Comparison of ENCODE assay signal across 10 cellular contexts in the genomic region with DNA sequence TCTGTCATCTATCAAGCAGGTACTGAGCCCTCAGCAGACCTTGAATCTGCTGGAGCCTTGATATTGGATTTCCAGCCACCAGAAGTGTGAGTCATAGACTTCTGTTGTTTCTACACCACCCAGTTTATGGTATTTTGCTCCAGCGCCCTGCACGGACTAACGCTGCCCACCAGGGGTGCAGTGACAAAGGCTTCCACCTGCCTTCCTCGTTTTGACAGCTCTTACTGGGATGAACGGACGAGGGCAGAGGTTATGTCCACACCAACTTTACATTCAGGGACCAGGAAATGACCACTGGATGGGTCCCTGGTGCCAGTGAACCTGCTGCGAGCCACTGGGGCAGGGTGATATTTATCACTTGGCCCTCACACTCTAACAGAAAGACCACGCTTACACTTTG.
DNase-seq lines count a peak whose midpoint lies in the region; ATAC-seq and TF ChIP-seq lines count a peak whose summit lies in the region.
"Had no signal": no experiment of that assay in that cellular context is flagged by ENCODE, and none has a peak within 500 bp of the region (broad histone marks: within the 10 kb centered on the region; RNA-seq: fewer than 3 reads in every experiment).

No MANE protein-coding gene starts in this region.

- peak; percentile 38 for TF ChIP-seq CTCF in brain microvascular endothelial cell (IDR thresholded peaks at IDR 0.05; ENCODE audit: low read depth, low read length, missing control alignments)
- peak; percentile 13 for TF ChIP-seq CTCF in retinal pigment epithelial cell (conservative IDR thresholded peaks at IDR 0.05; ENCODE audit: low read depth, low read length)

- ATAC-seq in Right ventricle myocardium inferior = no peak

- intact Hi-C loops in Right ventricle myocardium inferior (cut with DNase I) = no loop called here

- H3K27me3 ChIP-seq in brain microvascular endothelial cell (replicated peaks) = no peaks in the 10 kb centered on the region

- H3K4me3 ChIP-seq in brain microvascular endothelial cell (ENCODE audit: low read depth, low read length) (no peak overlapping the region), retinal pigment epithelial cell (ENCODE audit: low read length) (no peak overlapping the region)

- in situ Hi-C loops in brain microvascular endothelial cell (cut with HindIII; ENCODE audit: low pct_ligation_motif_present, low sequenced_read_pairs) = no loop called here

- H3K36me3 ChIP-seq in brain microvascular endothelial cell (replicated peaks) = no peaks in the 10 kb centered on the region

- DNase-seq in SIG-M5 treated with dmso at 0.1 percent for 504 hours (lab: John Stamatoyannopoulos, UW; ENCODE audit: unreplicated experiment) (peak; percentile 38), SIG-M5 (lab: John Stamatoyannopoulos, UW) (no peak), MV-4-11 (lab: John Stamatoyannopoulos, UW) (peak; percentile 43), brain microvascular endothelial cell (peak; percentile 39), retinal pigment epithelial cell (ENCODE audit: low read depth) (no peak), Right ventricle myocardium inferior (ENCODE audit: missing footprints) (no peak), NCI-H524 treated with DMSO at 0.1 percent for 48 hours (lab: John Stamatoyannopoulos, UW) (no peak)
- no peak for DNase-seq in activated naive CD4-positive, alpha-beta T cell treated with anti-CD3 and anti-CD28 coated beads, Interleukin-2, amount 50 U/mL, for 16 hours
- DNase-seq: AML-193, NCI-H1092 treated with DMSO at 0.1 percent for 48 hours had no signal

- H3K27ac ChIP-seq in brain microvascular endothelial cell = no peak overlapping the region

Comparison
In these comparisons a context has a peak if more than half of its experiments do, and no peak if none do; other contexts are left out.
1. DNase-seq: peak in SIG-M5 treated with dmso at 0.1 percent for 504 hours (single experiment), MV-4-11 (single experiment) and brain microvascular endothelial cell (single experiment); none in SIG-M5 (single experiment), retinal pigment epithelial cell (single experiment), activated naive CD4-positive, alpha-beta T cell treated with anti-CD3 and anti-CD28 coated beads, Interleukin-2, amount 50 U/mL, for 16 hours (single experiment), Right ventricle myocardium inferior (single experiment) and NCI-H524 treated with DMSO at 0.1 percent for 48 hours (single experiment).